15 cellular contexts compared by ENCODE assay signal in genomic region chr10:35443858-35444257, GRCh38.
DNase-seq lines count a peak whose midpoint lies in the region; ATAC-seq, FAIRE-seq and TF ChIP-seq lines count a peak whose summit lies in the region.
"Had no signal": no experiment of that assay in that cellular context is flagged by ENCODE, and none has a peak within 500 bp of the region (broad histone marks: within the 10 kb centered on the region; RNA-seq: fewer than 3 reads in every experiment).

No MANE protein-coding gene starts in this region.

- TF ChIP-seq RAD21 in HepG2 (CRISPR knock-in tag; IDR thresholded peaks at IDR 0.05) = no peak
- no peak for TF ChIP-seq RAD21 in K562 (CRISPR knock-in tag; conservative IDR thresholded peaks at IDR 0.05 in 1 of 2, IDR thresholded peaks at IDR 0.05 in 1 of 2)

- H3K36me3 Mint-ChIP-seq in T-cell = peaks cover 36% of the 10 kb centered on the region

- 0 out of 2 replicates have a peak, but pooled peaks cover 3% of the 10 kb centered on the region for H4K20me1 ChIP-seq in HepG2 (ENCODE audit: insufficient read depth, low read length)
- H4K20me1 ChIP-seq in K562 (replicated peaks; ENCODE audit: control insufficient read depth, insufficient read depth, low read length) = peaks cover 11% of the 10 kb centered on the region
- no peaks in the 10 kb centered on the region for H4K20me1 ChIP-seq in MM.1S (ENCODE audit: insufficient read depth, low read length)

- H3K4me3 Mint-ChIP-seq in T-cell = no peak overlapping the region
- H3K4me3 Mint-ChIP-seq: CD14-positive monocyte, GM23338 had no signal

- POLR2A ChIA-PET in HepG2 (lab: Yijun Ruan, JAX) = no interaction called here
- POLR2A ChIA-PET in T-cell (lab: Charles Lee) = no interaction called here
- POLR2A ChIA-PET in K562 (lab: Yijun Ruan, JAX) = interaction anchor here (0.7 kb wide), 1 partner anchor 59 kb away, joined by 3 read pairs; no protein-coding TSS in a partner anchor

- intact Hi-C loops in HepG2 (cut with micrococcal nuclease; ENCODE audit: unreplicated experiment) = no loop called here
- intact Hi-C loops in right lobe of liver (cut with DNase I) = no loop called here
- intact Hi-C loops in K562 (cut with micrococcal nuclease) = no loop called here

- 95% methylated on average over 3 of the region's 3 CpGs for WGBS in HepG2 (ENCODE audit: low lambda C conversion rate)
- WGBS in right lobe of liver (ENCODE audit: insufficient coverage, low coverage, low lambda C conversion rate, missing lambda C conversion rate) = 91% methylated on average over 3 of the region's 3 CpGs
- WGBS in K562 (ENCODE audit: insufficient coverage, low coverage, missing lambda C conversion rate) = 93% methylated on average over 3 of the region's 3 CpGs

- H3K9me3 ChIP-seq in HepG2 (ENCODE audit: low read length) = peaks cover 32% of the 10 kb centered on the region
- peaks cover 0 to 13% (median 0%) of the 10 kb centered on the region in 4 donors for H3K9me3 ChIP-seq in right lobe of liver
- H3K9me3 ChIP-seq in K562 (replicated peaks; ENCODE audit: control insufficient read depth, insufficient read depth, low read depth, low read length) = peaks cover 13% of the 10 kb centered on the region
- H3K9me3 ChIP-seq in MM.1S (replicated peaks; ENCODE audit: insufficient read depth, low read length) = no peaks in the 10 kb centered on the region

- H3K4me3 ChIP-seq in HepG2 (replicated peaks in 1 of 3; ENCODE audit: insufficient read depth in 1 of 3, low read depth in 2 of 3, low read length in 3 of 3) = no peak overlapping the region
- H3K4me3 ChIP-seq in right lobe of liver = no peak overlapping the region
- no peak overlapping the region for H3K4me3 ChIP-seq in K562
- H3K4me3 ChIP-seq in MM.1S (ENCODE audit: low read length) = no peak overlapping the region
- no peak overlapping the region for H3K4me3 ChIP-seq in H7 (ENCODE audit: insufficient read depth, low read depth, low read length)
- H3K4me3 ChIP-seq: GM23338, SJCRH30 had no signal

- H2AFZ ChIP-seq in HepG2 (ENCODE audit: low read length) (no peak overlapping the region), K562 (ENCODE audit: low read depth, low read length) (no peak overlapping the region), MM.1S (ENCODE audit: low read length) (no peak overlapping the region)
- H2AFZ ChIP-seq: GM23338 had no signal

- no peaks in the 10 kb centered on the region for H3F3A ChIP-seq in MM.1S (ENCODE audit: insufficient read depth, low read length)

- peak overlapping the region; percentile 47 to 49 for H3K27ac Mint-ChIP-seq in T-cell
- H3K27ac Mint-ChIP-seq: CD14-positive monocyte, GM23338 had no signal

- H3K4me1 Mint-ChIP-seq in T-cell = peaks cover 59 to 65% (median 62%) of the 10 kb centered on the region in 3 donors

- TF ChIP-seq EP300 in HepG2 (IDR thresholded peaks at IDR 0.05; ENCODE audit: low read depth in 2 of 2, low read length in 2 of 2) (no peak), HepG2 (CRISPR knock-in tag; IDR thresholded peaks at IDR 0.05; ENCODE audit: borderline replicate concordance) (no peak), K562 (IDR thresholded peaks at IDR 0.05; ENCODE audit: low read length) (no peak)

- peaks cover 73% of the 10 kb centered on the region for H3K79me2 ChIP-seq in HepG2 (ENCODE audit: insufficient read depth, low read length)
- H3K79me2 ChIP-seq in K562 (ENCODE audit: control insufficient read depth, insufficient read depth, low read length) = peaks cover 96% of the 10 kb centered on the region
- peaks cover 84% of the 10 kb centered on the region for H3K79me2 ChIP-seq in MM.1S (ENCODE audit: low read length)

- no peak overlapping the region for H3K4me2 ChIP-seq in HepG2 (ENCODE audit: low read depth, low read length)
- no peak overlapping the region for H3K4me2 ChIP-seq in K562 (ENCODE audit: insufficient read depth, low read length)
- no peak overlapping the region for H3K4me2 ChIP-seq in MM.1S (ENCODE audit: low read depth, low read length)
- H3K4me2 ChIP-seq: GM23338 had no signal

- ATAC-seq in HepG2 (no peak), right lobe of liver (no peak), T-cell (replicated peaks in 1 of 4) (no peak), K562 (no peak), GM19023 (IDR thresholded peaks at IDR 0.05; ENCODE audit: unreplicated experiment) (no peak)
- ATAC-seq: GM23338 had no signal

- FAIRE-seq in HepG2 (lab: Jason Lieb, UNC) (no peak), K562 (lab: Jason Lieb, UNC) (no peak)

- no peak for TF ChIP-seq POLR2A in HepG2 (IDR thresholded peaks at IDR 0.05; ENCODE audit: insufficient read depth in 1 of 2, low read depth in 2 of 2, low read length in 2 of 2)
- no peak for TF ChIP-seq POLR2A in right lobe of liver (IDR thresholded peaks at IDR 0.05)
- TF ChIP-seq POLR2A in K562 (conservative IDR thresholded peaks at IDR 0.05) = no peak

- H3K27ac ChIP-seq in HepG2 (ENCODE audit: extremely low read length, insufficient read depth, low read length) (no peak overlapping the region), right lobe of liver (no peak overlapping the region), K562 (ENCODE audit: extremely low read depth, low read depth, low read length) (no peak overlapping the region), MM.1S (ENCODE audit: low read length) (no peak overlapping the region)
- H3K27ac ChIP-seq: SJCRH30 had no signal

- BruUV-seq in HepG2 (replicated peaks; lab: Mats Ljungman, UMichigan) (no TSS peak), K562 (replicated peaks; lab: Mats Ljungman, UMichigan) (no TSS peak)

- in situ Hi-C loops in HepG2 (cut with HindIII; ENCODE audit: extremely low pct_ligation_motif_present, low pct_unique_long_range_greater_than_20kb) (no loop called here), K562 (cut with MboI) (no loop called here)

- no peaks in the 10 kb centered on the region for H3K9me1 ChIP-seq in K562 (ENCODE audit: control insufficient read depth, insufficient read depth, low read length)

- no peak for TF ChIP-seq CTCF in HepG2 (CRISPR knock-in tag; IDR thresholded peaks at IDR 0.05)
- no peak for TF ChIP-seq CTCF in right lobe of liver (IDR thresholded peaks at IDR 0.05)
- no peak for TF ChIP-seq CTCF in K562 (IDR thresholded peaks at IDR 0.05 in 2 of 3, conservative IDR thresholded peaks at IDR 0.05 in 1 of 3; ENCODE audit: insufficient read depth in 2 of 3, low read depth in 1 of 3, low read length in 3 of 3)
- no peak for TF ChIP-seq CTCF in MM.1S (IDR thresholded peaks at IDR 0.05; ENCODE audit: low read length)

- H3K27me3 Mint-ChIP-seq in T-cell = no peaks in the 10 kb centered on the region

- peaks cover 31 to 59% (median 39%) of the 10 kb centered on the region in 3 donors for H3K9me3 Mint-ChIP-seq in T-cell

- no peaks in the 10 kb centered on the region for H3K9me2 ChIP-seq in MM.1S (replicated peaks; ENCODE audit: insufficient read depth, low read length)

- CTCF ChIA-PET in HepG2 (lab: Yijun Ruan, JAX; ENCODE audit: low intra/inter-chr PET ratio, low total read pairs) = no interaction called here
- CTCF ChIA-PET in T-cell (lab: Charles Lee) = no interaction called here
- CTCF ChIA-PET in K562 (lab: Yijun Ruan, JAX; ENCODE audit: low intra/inter-chr PET ratio) = no interaction called here

- H3K27me3 ChIP-seq in HepG2 (ENCODE audit: control insufficient read depth in 1 of 2, insufficient read depth in 2 of 2, low read length in 2 of 2) (no peaks in the 10 kb centered on the region), right lobe of liver (no peaks in the 10 kb centered on the region), K562 (ENCODE audit: control insufficient read depth in 2 of 2, insufficient read depth in 2 of 2, low read length in 2 of 2) (no peaks in the 10 kb centered on the region), MM.1S (replicated peaks; ENCODE audit: insufficient read depth, low read length) (no peaks in the 10 kb centered on the region), H7 (ENCODE audit: control insufficient read depth, insufficient read depth, low read length) (no peaks in the 10 kb centered on the region)
- H3K27me3 ChIP-seq: SJCRH30 had no signal

- no peak for DNase-seq in HepG2 (ENCODE audit: low spot score)
- DNase-seq in right lobe of liver = no peak
- DNase-seq in T-cell = no peak
- DNase-seq in K562 (ENCODE audit: extremely low read depth in 1 of 4, low spot score in 3 of 4) = no peak
- no peak for DNase-seq in MM.1S
- no peak for DNase-seq in H7
- DNase-seq: DND-41, NCI-H1436, NCI-H2029 treated with DMSO at 0.1 percent for 48 hours, NCI-H2171, NCI-H526, SJCRH30 had no signal

- no peaks in the 10 kb centered on the region; a peak in 1 of 5 replicates for H3K36me3 ChIP-seq in HepG2 (replicated peaks in 1 of 2; ENCODE audit: control insufficient read depth in 1 of 2, insufficient read depth in 2 of 2, low read length in 2 of 2)
- H3K36me3 ChIP-seq in right lobe of liver = no peaks in the 10 kb centered on the region
- peaks cover 3% of the 10 kb centered on the region; the same call in 1 of the 3 replicates for H3K36me3 ChIP-seq in K562 (ENCODE audit: control insufficient read depth, insufficient read depth, low read length)
- H3K36me3 ChIP-seq in MM.1S (replicated peaks; ENCODE audit: insufficient read depth, low read length) = no peaks in the 10 kb centered on the region
- H3K36me3 ChIP-seq in H7 (replicated peaks; ENCODE audit: control insufficient read depth, insufficient read depth, low read length) = no peaks in the 10 kb centered on the region
- H3K36me3 ChIP-seq: SJCRH30 had no signal

- H3K4me1 ChIP-seq in HepG2 (ENCODE audit: insufficient read depth, low read length) (peaks cover 66% of the 10 kb centered on the region), right lobe of liver (peaks cover 0 to 24% (median 12%) of the 10 kb centered on the region in 4 donors), K562 (replicated peaks in 1 of 2; ENCODE audit: control insufficient read depth in 2 of 2, insufficient read depth in 2 of 2, low read length in 2 of 2) (peaks cover 16 to 26% of the 10 kb centered on the region in 2 experiments), MM.1S (ENCODE audit: low read length) (no peaks in the 10 kb centered on the region)

- H3K9ac ChIP-seq in HepG2 (ENCODE audit: insufficient read depth, low read depth, low read length) = no peak overlapping the region
- no peak overlapping the region for H3K9ac ChIP-seq in K562 (ENCODE audit: insufficient read depth in 1 of 2, low read depth in 2 of 2, low read length in 2 of 2)
- no peak overlapping the region for H3K9ac ChIP-seq in MM.1S (ENCODE audit: low read length)

TF ChIP-seq in HepG2, 621 proteins besides CTCF, POLR2A, EP300 and RAD21 (continues in another document):
- TF ChIP-seq ZNF547 (CRISPR knock-in tag; IDR thresholded peaks at IDR 0.05) (no peak), ZNF451 (CRISPR knock-in tag; IDR thresholded peaks at IDR 0.05) (no peak), ZNF562 (CRISPR knock-in tag; IDR thresholded peaks at IDR 0.05; ENCODE audit: borderline replicate concordance) (peak; percentile 97), FOXJ3 (CRISPR knock-in tag; IDR thresholded peaks at IDR 0.05; ENCODE audit: borderline replicate concordance) (no peak)

TF ChIP-seq in K562, 482 proteins besides CTCF, POLR2A, EP300 and RAD21 (continues in another document):
- TF ChIP-seq CBX5 (IDR thresholded peaks at IDR 0.05; ENCODE audit: borderline replicate concordance, low read depth) = peak; percentile 99
- TF ChIP-seq ARID2 (IDR thresholded peaks at IDR 0.05) = no peak
- TF ChIP-seq ILF3 (IDR thresholded peaks at IDR 0.05; ENCODE audit: borderline replicate concordance) = no peak

Comparison
In these comparisons a context has a peak if more than half of its experiments do, and no peak if none do; other contexts are left out.
1. Of the 241 proteins assayed by ChIP-seq in both HepG2 and K562: peak only in HepG2: none; only in K562: ATF7, CBX1, CBX5, E2F5, MTA3 and ZNF280B; in both: none; in neither: 233; mixed calls (peak in some experiments, not most) for 2.